Comparison of ENCODE assay signal across 13 cellular contexts in the genomic region with DNA sequence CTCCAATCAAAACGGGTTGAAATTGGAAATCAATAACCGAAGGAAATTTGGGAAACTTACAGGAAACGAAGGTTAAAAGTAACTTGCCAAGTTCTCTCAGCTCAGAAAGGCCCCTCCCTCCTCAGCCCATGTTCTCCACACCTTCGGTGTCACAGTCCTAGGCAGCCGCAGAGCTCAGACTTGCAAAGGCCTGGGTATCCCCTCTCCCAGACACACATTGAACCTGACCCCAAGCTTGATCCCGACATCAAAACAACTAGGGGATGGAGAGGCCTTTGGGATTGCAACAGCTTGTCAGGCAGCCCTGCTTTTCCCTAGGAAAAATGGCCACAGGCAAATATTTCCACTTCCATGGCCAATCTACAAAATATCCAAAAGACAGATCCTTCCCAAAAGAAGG. TPM values are rescaled to one million over a fixed set of nuclear protein-coding genes. Genes with fewer than 3 reads are reported as not detected.
A peak's percentile ranks its signal among the peaks of the same experiment; 100 is the strongest.
DNase-seq lines count a peak whose midpoint lies in the region; ATAC-seq and TF ChIP-seq lines count a peak whose summit lies in the region.
"Had no signal": no experiment of that assay in that cellular context is flagged by ENCODE, and none has a peak within 500 bp of the region (broad histone marks: within the 10 kb centered on the region; RNA-seq: fewer than 3 reads in every experiment).

No MANE protein-coding gene starts in this region.

- no peaks in the 10 kb centered on the region for H3K9me3 Mint-ChIP-seq in CD4-positive, alpha-beta memory T cell
- H3K9me3 Mint-ChIP-seq in endodermal cell = no peaks in the 10 kb centered on the region
- H3K9me3 Mint-ChIP-seq: HFFc6 had no signal

- no peak for DNase-seq in CD4-positive, alpha-beta memory T cell
- DNase-seq in endodermal cell = no peak
- DNase-seq in psoas muscle = no peak
- no peak for DNase-seq in KBM-7
- DNase-seq: activated naive CD4-positive, alpha-beta T cell treated with Interleukin-2 at 50 U/mL for 16 hours; HFFc6; NCI-H1930; OCI-M1 had no signal

- H3K9me3 ChIP-seq in CD4-positive, alpha-beta memory T cell (ENCODE audit: control insufficient read depth in 1 of 2, low read length in 2 of 2) = no peaks in the 10 kb centered on the region
- no peaks in the 10 kb centered on the region for H3K9me3 ChIP-seq in SU-DHL-6 (ENCODE audit: insufficient read depth, low read length)
- no peaks in the 10 kb centered on the region for H3K9me3 ChIP-seq in endodermal cell (ENCODE audit: control insufficient read depth, low read length)
- H3K9me3 ChIP-seq in psoas muscle = no peaks in the 10 kb centered on the region
- H3K9me3 ChIP-seq: pancreas had no signal

- ATAC-seq in psoas muscle (no peak), GM19467 (IDR thresholded peaks at IDR 0.05; ENCODE audit: unreplicated experiment) (no peak), GM18502 (IDR thresholded peaks at IDR 0.05; ENCODE audit: poor library complexity, unreplicated experiment) (no peak), HG03108 (IDR thresholded peaks at IDR 0.05; ENCODE audit: unreplicated experiment) (no peak)

- peak overlapping the region; percentile 61 for H3K27ac ChIP-seq in CD4-positive, alpha-beta memory T cell (ENCODE audit: low read depth, low read length)
- 0 out of 2 replicates have a peak overlapping the region, but pooled peaks have one; percentile 10 for H3K27ac ChIP-seq in SU-DHL-6 (ENCODE audit: low read depth, low read length)
- H3K27ac ChIP-seq in endodermal cell (ENCODE audit: low read depth, low read length) = no peak overlapping the region
- peak overlapping the region; percentile 96 for H3K27ac ChIP-seq in psoas muscle
- H3K27ac ChIP-seq: pancreas had no signal

- intact Hi-C loops in CD4-positive, alpha-beta memory T cell (cut with micrococcal nuclease) = no loop called here
- intact Hi-C loops in psoas muscle (cut with DNase I) = no loop called here

- peaks cover 11% of the 10 kb centered on the region for H4K20me1 ChIP-seq in SU-DHL-6 (ENCODE audit: low read depth, low read length)

- peaks cover 9% of the 10 kb centered on the region for H3F3A ChIP-seq in SU-DHL-6 (ENCODE audit: insufficient read depth)

- H2AFZ ChIP-seq in SU-DHL-6 (ENCODE audit: low read depth, low read length, severe bottlenecking) = no peak overlapping the region

- POLR2A ChIA-PET in CD4-positive, alpha-beta memory T cell (lab: Charles Lee; ENCODE audit: partially characterized antibody) = interaction anchor here (1.2 to 15.6 kb wide), 4 partner anchors 10 to 137 kb away, joined by 4 to 465 read pairs (median 26); partner anchors contain the start of gene ZNF410

- H3K79me2 ChIP-seq in SU-DHL-6 (ENCODE audit: insufficient read depth, low read length) = peaks cover 99% of the 10 kb centered on the region

- H3K36me3 ChIP-seq in CD4-positive, alpha-beta memory T cell (ENCODE audit: insufficient read depth, low read length) = no peaks in the 10 kb centered on the region
- H3K36me3 ChIP-seq in SU-DHL-6 (ENCODE audit: low read length) = no peaks in the 10 kb centered on the region
- no peaks in the 10 kb centered on the region for H3K36me3 ChIP-seq in endodermal cell (ENCODE audit: control insufficient read depth, insufficient read depth, low read length)
- no peaks in the 10 kb centered on the region for H3K36me3 ChIP-seq in psoas muscle (ENCODE audit: insufficient read depth in 1 of 2, low read depth in 1 of 2)
- H3K36me3 ChIP-seq: pancreas had no signal

- H3K36me3 Mint-ChIP-seq in CD4-positive, alpha-beta memory T cell = peaks cover 3% of the 10 kb centered on the region in 2 donors
- H3K36me3 Mint-ChIP-seq in endodermal cell (ENCODE audit: low read depth) = no peaks in the 10 kb centered on the region

- TF ChIP-seq CTCF in SU-DHL-6 (IDR thresholded peaks at IDR 0.05; ENCODE audit: insufficient read depth, low read length, poor library complexity, severe bottlenecking) (no peak), endodermal cell (conservative IDR thresholded peaks at IDR 0.05) (no peak), psoas muscle (IDR thresholded peaks at IDR 0.05) (no peak)

- peaks cover 99% of the 10 kb centered on the region for H3K4me1 ChIP-seq in CD4-positive, alpha-beta memory T cell (ENCODE audit: insufficient read depth, low read length)
- H3K4me1 ChIP-seq in endodermal cell (ENCODE audit: control insufficient read depth, insufficient read depth, low read length) (peaks cover 7% of the 10 kb centered on the region), psoas muscle (peaks cover 97% of the 10 kb centered on the region)

- H3K4me2 ChIP-seq in SU-DHL-6 (ENCODE audit: low read depth, low read length, poor library complexity, severe bottlenecking) = peak overlapping the region; percentile 58

- peak overlapping the region; percentile 53 to 98 (median 92) for H3K27ac Mint-ChIP-seq in CD4-positive, alpha-beta memory T cell
- peak overlapping the region; percentile 3 for H3K27ac Mint-ChIP-seq in endodermal cell

- peak overlapping the region; percentile 14; the same call in 1 of the 2 replicates for H3K9ac ChIP-seq in SU-DHL-6 (ENCODE audit: low read length)
- no peak overlapping the region for H3K9ac ChIP-seq in endodermal cell (ENCODE audit: extremely low read depth, low read length, poor library complexity, severe bottlenecking)

- peaks cover 74 to 100% (median 91%) of the 10 kb centered on the region in 4 donors for H3K4me1 Mint-ChIP-seq in CD4-positive, alpha-beta memory T cell
- peaks cover 38% of the 10 kb centered on the region for H3K4me1 Mint-ChIP-seq in endodermal cell

- in situ Hi-C loops in KBM-7 (cut with MboI; ENCODE audit: low pct_unique_long_range_greater_than_20kb, low sequenced_read_pairs) = no loop called here

- WGBS in endodermal cell (ENCODE audit: insufficient coverage in 1 of 2, insufficient read length in 1 of 2), 2 experiments = 88 to 93% methylated on average over 4 to 6 of the region's 6 CpGs
- WGBS in psoas muscle, 3 donors = 29 to 49% (median 38%) methylated on average over 6 of the region's 6 CpGs

- CTCF ChIA-PET in CD4-positive, alpha-beta memory T cell (lab: Charles Lee; ENCODE audit: partially characterized antibody) = interaction anchor here (0.6 to 1.9 kb wide), 6 partner anchors 8 to 146 kb away, joined by 3 to 14 read pairs (median 4); a partner anchor contains a TSS

- H3K27me3 Mint-ChIP-seq in CD4-positive, alpha-beta memory T cell = no peaks in the 10 kb centered on the region
- H3K27me3 Mint-ChIP-seq in endodermal cell (ENCODE audit: insufficient read depth) = no peaks in the 10 kb centered on the region

- no peaks in the 10 kb centered on the region for H3K27me3 ChIP-seq in CD4-positive, alpha-beta memory T cell (ENCODE audit: insufficient read depth, low read length)
- H3K27me3 ChIP-seq in SU-DHL-6 (ENCODE audit: low read length) (no peaks in the 10 kb centered on the region), endodermal cell (ENCODE audit: control insufficient read depth, insufficient read depth, low read length, poor library complexity, severe bottlenecking) (no peaks in the 10 kb centered on the region), psoas muscle (ENCODE audit: insufficient read depth in 3 of 3, low read length in 2 of 3) (no peaks in the 10 kb centered on the region)
- H3K27me3 ChIP-seq: pancreas had no signal

- no peak overlapping the region for H3K4me3 ChIP-seq in CD4-positive, alpha-beta memory T cell (ENCODE audit: low read length in 2 of 2)
- H3K4me3 ChIP-seq in SU-DHL-6 (ENCODE audit: insufficient read depth, low read length, poor library complexity, severe bottlenecking) (no peak overlapping the region), endodermal cell (ENCODE audit: low read length) (no peak overlapping the region), psoas muscle (no peak overlapping the region)
- H3K4me3 ChIP-seq: pancreas had no signal

- H3K4me3 Mint-ChIP-seq in CD4-positive, alpha-beta memory T cell = peak overlapping the region in 3 of 8 donors; percentile 41 to 94 (median 46)
- H3K4me3 Mint-ChIP-seq in endodermal cell = no peak overlapping the region
- H3K4me3 Mint-ChIP-seq: HFFc6 had no signal

- no peaks in the 10 kb centered on the region for H3K9me2 ChIP-seq in SU-DHL-6 (replicated peaks; ENCODE audit: insufficient read depth, low read length)

RNA-seq across cellular contexts. Expression of gene PNMA1, which starts 35.5 kb away (rescaled TPM):
- total RNA-seq in CD4-positive, alpha-beta memory T cell = 10 to 100 TPM; 53.3 to 59.3 TPM
- 10 to 100 TPM; 47.8 to 56.3 TPM for polyA plus RNA-seq in CD4-positive, alpha-beta memory T cell
- 10 to 100 TPM; 66.9 to 70.4 TPM for total RNA-seq in endodermal cell
- polyA plus RNA-seq in endodermal cell (2013, experiment 1 of 2) = 114 TPM
- polyA plus RNA-seq in endodermal cell (2013, experiment 2 of 2) = 103 TPM
- 10 to 100 TPM in 3 of 4 donors, 1 to 10 TPM in 1; 9.3 to 27.0 (median 17.0) TPM for total RNA-seq in psoas muscle
- polyA plus RNA-seq in psoas muscle = 10 to 100 TPM; 11.0 to 28.8 (median 19.6) TPM
